Comparison of ENCODE assay signal across 17 cellular contexts in the genomic region with DNA sequence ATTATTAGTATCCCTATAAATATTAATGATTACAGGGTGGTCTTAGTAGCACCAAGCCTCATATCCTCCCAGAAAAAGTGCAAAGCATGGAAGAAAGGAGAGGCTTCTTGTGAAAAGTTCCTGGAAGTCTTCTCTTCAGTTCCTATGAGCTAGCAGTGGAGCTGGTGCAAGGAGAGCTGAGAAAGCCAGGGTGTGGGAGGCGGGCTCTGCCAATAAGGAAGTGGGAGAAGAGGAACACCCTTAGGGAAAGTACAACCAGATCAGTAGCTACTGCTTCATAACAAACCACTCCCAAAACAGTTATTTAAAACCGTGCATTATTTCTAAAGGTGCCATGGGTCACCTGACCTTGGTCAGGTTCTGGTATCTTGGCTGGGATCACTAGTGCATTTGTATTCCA.
"Had no signal": no experiment of that assay in that cellular context is flagged by ENCODE, and none has a peak within 500 bp of the region (broad histone marks: within the 10 kb centered on the region; RNA-seq: fewer than 3 reads in every experiment).

No MANE protein-coding gene starts in this region.

- H3K4me3 ChIP-seq: gastroesophageal sphincter, heart left ventricle, prostate gland, smooth muscle cell, upper lobe of left lung had no signal

- H3K36me3 ChIP-seq: gastroesophageal sphincter, heart left ventricle, prostate gland, upper lobe of left lung had no signal

- DNase-seq: activated CD4-positive, alpha-beta memory T cell treated with anti-CD3 and anti-CD28 coated beads for 36 hours; activated CD4-positive, alpha-beta T cell treated with anti-CD3 and anti-CD28 coated beads for 36 hours; activated naive CD8-positive, alpha-beta T cell treated with anti-CD3 and anti-CD28 coated beads, Interleukin-2, amount 10 ng/mL, durations not matched to agents 7 days and 5 days; activated T-cell treated with anti-CD3 and anti-CD28 coated beads for 4 hours; amygdala; heart left ventricle; kidney; left ventricle myocardium superior; naive thymus-derived CD4-positive, alpha-beta T cell; right cardiac atrium; stimulated activated CD4-positive, alpha-beta T cell treated with anti-CD3 and anti-CD28 coated beads, Interleukin-4, amount 100 ng/mL, for 1 hour; stimulated activated naive CD8-positive, alpha-beta T cell treated with anti-CD3 and anti-CD28 coated beads, Interleukin-15, amount 100 ng/mL, for 72 hours had no signal

- H3K27me3 ChIP-seq: gastroesophageal sphincter, heart left ventricle, upper lobe of left lung had no signal

- H3K4me1 ChIP-seq: gastroesophageal sphincter, heart left ventricle, prostate gland, upper lobe of left lung had no signal

- ATAC-seq: activated CD4-positive, alpha-beta T cell treated with anti-CD3 and anti-CD28 coated beads for 36 hours; gastroesophageal sphincter; heart left ventricle; left ventricle myocardium superior; naive thymus-derived CD4-positive, alpha-beta T cell; stimulated activated naive CD8-positive, alpha-beta T cell treated with anti-CD3 and anti-CD28 coated beads, Interleukin-15, amount 100 ng/mL, for 72 hours; WTC11 had no signal

- H3K9me3 ChIP-seq: gastroesophageal sphincter, heart left ventricle, prostate gland, upper lobe of left lung had no signal

- H3K27ac ChIP-seq: gastroesophageal sphincter, heart left ventricle, prostate gland, upper lobe of left lung had no signal

- H3K4me2 ChIP-seq: smooth muscle cell had no signal
